Comparison of ENCODE assay signal across 16 cellular contexts in the genomic region with DNA sequence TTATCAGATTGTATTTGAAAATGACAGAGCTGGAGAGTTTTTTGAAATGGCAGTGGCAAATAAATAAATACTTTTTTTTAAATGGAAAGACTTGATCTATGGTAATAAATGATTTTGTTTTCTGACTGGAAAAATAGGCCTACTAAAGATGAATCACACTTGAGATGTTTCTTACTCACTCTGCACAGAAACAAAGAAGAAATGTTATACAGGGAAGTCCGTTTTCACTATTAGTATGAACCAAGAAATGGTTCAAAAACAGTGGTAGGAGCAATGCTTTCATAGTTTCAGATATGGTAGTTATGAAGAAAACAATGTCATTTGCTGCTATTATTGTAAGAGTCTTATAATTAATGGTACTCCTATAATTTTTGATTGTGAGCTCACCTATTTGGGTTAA. TPM values are rescaled to one million over a fixed set of nuclear protein-coding genes. Genes with fewer than 3 reads are reported as not detected.
DNase-seq lines count a peak whose midpoint lies in the region; ATAC-seq lines count a peak whose summit lies in the region.
"Had no signal": no experiment of that assay in that cellular context is flagged by ENCODE, and none has a peak within 500 bp of the region (broad histone marks: within the 10 kb centered on the region; RNA-seq: fewer than 3 reads in every experiment).

No MANE protein-coding gene starts in this region.

- no peak overlapping the region for H3K27ac ChIP-seq in CD8-positive, alpha-beta memory T cell (ENCODE audit: low read depth, low read length)
- H3K27ac ChIP-seq: ascending aorta, C4-2B, parathyroid adenoma, SJSA1 had no signal

- POLR2A ChIA-PET in CD8-positive, alpha-beta memory T cell (lab: Charles Lee): no interaction called here
- POLR2A ChIA-PET in activated naive CD8-positive, alpha-beta T cell treated with anti-CD3 and anti-CD28 coated beads, Interleukin-2, amount 10 ng/mL, durations not matched to agents 7 days and 5 days (lab: Charles Lee): interaction anchor here (1.3 to 1.5 kb wide), 2 partner anchors 12 to 17 kb away, joined by 3 to 4 read pairs; no protein-coding TSS in a partner anchor

- peak overlapping the region in 3 of 7 donors; percentile 1 to 44 (median 40) for H3K4me3 Mint-ChIP-seq in CD8-positive, alpha-beta memory T cell
- no peak overlapping the region for H3K4me3 Mint-ChIP-seq in activated naive CD8-positive, alpha-beta T cell treated with anti-CD3 and anti-CD28 coated beads, Interleukin-2, amount 10 ng/mL, durations not matched to agents 7 days and 5 days

- DNase-seq in CD8-positive, alpha-beta memory T cell: no peak
- no peak for DNase-seq in activated naive CD8-positive, alpha-beta T cell treated with anti-CD3 and anti-CD28 coated beads, Interleukin-2, amount 10 ng/mL, durations not matched to agents 7 days and 5 days
- DNase-seq in NCI-H510A treated with DMSO at 0.1 percent for 48 hours (lab: John Stamatoyannopoulos, UW) (no peak), HPDE6-E6E7 (ENCODE audit: extremely low spot score) (no peak), NCI-H1105 treated with DMSO at 0.1 percent for 48 hours (lab: John Stamatoyannopoulos, UW) (no peak)
- DNase-seq: activated CD4-positive, alpha-beta T cell treated with anti-CD3 and anti-CD28 coated beads, Interleukin-2, amount 50 U/mL, for 1 hour; NCI-H1105; NCI-H69; stimulated activated naive CD4-positive, alpha-beta T cell had no signal

- no peak overlapping the region for H3K4me3 ChIP-seq in CD8-positive, alpha-beta memory T cell (ENCODE audit: low read length)
- H3K4me3 ChIP-seq: ascending aorta, SJSA1 had no signal

- no peaks in the 10 kb centered on the region for H3K27me3 ChIP-seq in CD8-positive, alpha-beta memory T cell (ENCODE audit: insufficient read depth, low read length, poor library complexity, severe bottlenecking)
- H3K27me3 ChIP-seq: ascending aorta, SJSA1 had no signal

- H3K27ac Mint-ChIP-seq in CD8-positive, alpha-beta memory T cell: peak overlapping the region; percentile 44 to 97 (median 80)
- peak overlapping the region; percentile 11 for H3K27ac Mint-ChIP-seq in activated naive CD8-positive, alpha-beta T cell treated with anti-CD3 and anti-CD28 coated beads, Interleukin-2, amount 10 ng/mL, durations not matched to agents 7 days and 5 days

- peaks cover 36 to 69% (median 38%) of the 10 kb centered on the region in 3 donors for H3K36me3 Mint-ChIP-seq in CD8-positive, alpha-beta memory T cell
- peaks cover 35% of the 10 kb centered on the region for H3K36me3 Mint-ChIP-seq in activated naive CD8-positive, alpha-beta T cell treated with anti-CD3 and anti-CD28 coated beads, Interleukin-2, amount 10 ng/mL, durations not matched to agents 7 days and 5 days

- no peaks in the 10 kb centered on the region for H3K9me3 Mint-ChIP-seq in CD8-positive, alpha-beta memory T cell
- peaks cover 2% of the 10 kb centered on the region for H3K9me3 Mint-ChIP-seq in activated naive CD8-positive, alpha-beta T cell treated with anti-CD3 and anti-CD28 coated beads, Interleukin-2, amount 10 ng/mL, durations not matched to agents 7 days and 5 days

- CTCF ChIA-PET in CD8-positive, alpha-beta memory T cell (lab: Charles Lee): no interaction called here

- peaks cover 84% of the 10 kb centered on the region for H3K4me1 ChIP-seq in CD8-positive, alpha-beta memory T cell (ENCODE audit: insufficient read depth, low read length)
- H3K4me1 ChIP-seq: ascending aorta, SJSA1 had no signal

- H3K9me3 ChIP-seq in CD8-positive, alpha-beta memory T cell (ENCODE audit: low read length): no peaks in the 10 kb centered on the region
- H3K9me3 ChIP-seq: ascending aorta, SJSA1 had no signal

- peak; percentile 51 for ATAC-seq in GM19035 (IDR thresholded peaks at IDR 0.05; ENCODE audit: unreplicated experiment)
- ATAC-seq in HG03159 (IDR thresholded peaks at IDR 0.05; ENCODE audit: unreplicated experiment): peak; percentile 48
- no peak for ATAC-seq in activated naive CD8-positive, alpha-beta T cell treated with anti-CD3 and anti-CD28 coated beads, Interleukin-2, amount 10 ng/mL, durations not matched to agents 7 days and 5 days (ENCODE audit: low read depth)
- ATAC-seq in HG02973 (IDR thresholded peaks at IDR 0.05; ENCODE audit: unreplicated experiment): no peak

- H3K4me1 Mint-ChIP-seq in CD8-positive, alpha-beta memory T cell: peaks cover 82 to 97% (median 97%) of the 10 kb centered on the region in 3 donors
- peaks cover 71% of the 10 kb centered on the region for H3K4me1 Mint-ChIP-seq in activated naive CD8-positive, alpha-beta T cell treated with anti-CD3 and anti-CD28 coated beads, Interleukin-2, amount 10 ng/mL, durations not matched to agents 7 days and 5 days

- peaks cover 36% of the 10 kb centered on the region for H3K36me3 ChIP-seq in CD8-positive, alpha-beta memory T cell (ENCODE audit: insufficient read depth, low read length)
- H3K36me3 ChIP-seq: ascending aorta, SJSA1 had no signal

- H3K27me3 Mint-ChIP-seq in CD8-positive, alpha-beta memory T cell: no peaks in the 10 kb centered on the region
- H3K27me3 Mint-ChIP-seq in activated naive CD8-positive, alpha-beta T cell treated with anti-CD3 and anti-CD28 coated beads, Interleukin-2, amount 10 ng/mL, durations not matched to agents 7 days and 5 days: no peaks in the 10 kb centered on the region

RNA-seq across cellular contexts. Expression of gene CD28, which starts 30.9 kb away (rescaled TPM):
- total RNA-seq in CD8-positive, alpha-beta memory T cell: 10 to 100 TPM; 64.1 to 66.4 TPM
- polyA plus RNA-seq in CD8-positive, alpha-beta memory T cell: 61.1 TPM
- 10 to 100 TPM; 52.7 to 58.9 TPM for total RNA-seq in activated naive CD8-positive, alpha-beta T cell treated with anti-CD3 and anti-CD28 coated beads, Interleukin-2, amount 10 ng/mL, durations not matched to agents 7 days and 5 days
- total RNA-seq: SJSA1 had no signal

Comparison
In these comparisons a context has a peak if more than half of its experiments do, and no peak if none do; other contexts are left out.
1. ATAC-seq: peak in GM19035 (single experiment) and HG03159 (single experiment); none in activated naive CD8-positive, alpha-beta T cell treated with anti-CD3 and anti-CD28 coated beads, Interleukin-2, amount 10 ng/mL, durations not matched to agents 7 days and 5 days (single experiment) and HG02973 (single experiment).